In genomic region chr19:40797166-40797962, GRCh38 we compare ENCODE assay signal across 10 cellular contexts. TPM values are rescaled to one million over a fixed set of nuclear protein-coding genes. Genes with fewer than 3 reads are reported as not detected.
DNase-seq lines count a peak whose midpoint lies in the region; ATAC-seq, FAIRE-seq and TF ChIP-seq lines count a peak whose summit lies in the region.
"Had no signal": no experiment of that assay in that cellular context is flagged by ENCODE, and none has a peak within 500 bp of the region (broad histone marks: within the 10 kb centered on the region; RNA-seq: fewer than 3 reads in every experiment).

No MANE protein-coding gene starts in this region.

- TF ChIP-seq CTCF in K562 (IDR thresholded peaks at IDR 0.05 in 2 of 3, conservative IDR thresholded peaks at IDR 0.05 in 1 of 3; ENCODE audit: insufficient read depth in 2 of 3, low read depth in 1 of 3, low read length in 3 of 3): no peak
- no peak for TF ChIP-seq CTCF in upper lobe of right lung (IDR thresholded peaks at IDR 0.05)

- no peaks in the 10 kb centered on the region for H3K27me3 ChIP-seq in K562 (ENCODE audit: control insufficient read depth in 2 of 2, insufficient read depth in 2 of 2, low read length in 2 of 2)
- no peaks in the 10 kb centered on the region for H3K27me3 ChIP-seq in muscle layer of colon (ENCODE audit: control insufficient read depth in 1 of 2, insufficient read depth in 2 of 2, low read length in 2 of 2)
- H3K27me3 ChIP-seq in upper lobe of right lung: no peaks in the 10 kb centered on the region

- H3K36me3 ChIP-seq in K562 (ENCODE audit: control insufficient read depth, insufficient read depth, low read length) (peaks cover 22% of the 10 kb centered on the region; the same call in 2 of the 3 replicates), muscle layer of colon (ENCODE audit: insufficient read depth, low read length) (peaks cover 6% of the 10 kb centered on the region), upper lobe of right lung (peaks cover 19% of the 10 kb centered on the region)

- H3K4me3 ChIP-seq in K562 (no peak overlapping the region), muscle layer of colon (ENCODE audit: low read depth in 1 of 2, low read length in 2 of 2) (peak overlapping the region in 1 of 2 donors; percentile 63), upper lobe of right lung (peak overlapping the region; percentile 56)

- no peaks in the 10 kb centered on the region for H3K9me3 ChIP-seq in K562 (replicated peaks; ENCODE audit: control insufficient read depth, insufficient read depth, low read depth, low read length)
- no peaks in the 10 kb centered on the region for H3K9me3 ChIP-seq in muscle layer of colon (ENCODE audit: low read length)
- H3K9me3 ChIP-seq in upper lobe of right lung: no peaks in the 10 kb centered on the region

- H3K4me3 Mint-ChIP-seq in activated naive CD4-positive, alpha-beta T cell treated with anti-CD3 and anti-CD28 coated beads, Interleukin-2, amount 10 ng/mL, durations not matched to agents 7 days and 5 days: peak overlapping the region; percentile 39

- H3K9me3 Mint-ChIP-seq in activated naive CD4-positive, alpha-beta T cell treated with anti-CD3 and anti-CD28 coated beads, Interleukin-2, amount 10 ng/mL, durations not matched to agents 7 days and 5 days: no peaks in the 10 kb centered on the region

- H3K9me1 ChIP-seq in K562 (ENCODE audit: control insufficient read depth, insufficient read depth, low read length): peaks cover under 1% of the 10 kb centered on the region

- POLR2A ChIA-PET in K562 (lab: Yijun Ruan, JAX): interaction anchor here (1.0 to 1.9 kb wide), 4 partner anchors 10 to 466 kb away, joined by 3 to 15 read pairs (median 12); partner anchors contain the start of genes ACTMAP and RAB4B

- BruUV-seq in K562 (replicated peaks; lab: Mats Ljungman, UMichigan): no TSS peak

- no peak for TF ChIP-seq POLR2A in K562 (conservative IDR thresholded peaks at IDR 0.05)

- H3K36me3 Mint-ChIP-seq in activated naive CD4-positive, alpha-beta T cell treated with anti-CD3 and anti-CD28 coated beads, Interleukin-2, amount 10 ng/mL, durations not matched to agents 7 days and 5 days: peaks cover 39% of the 10 kb centered on the region

- in situ Hi-C loops in K562 (cut with MboI): no loop called here

- H3K27me3 Mint-ChIP-seq in activated naive CD4-positive, alpha-beta T cell treated with anti-CD3 and anti-CD28 coated beads, Interleukin-2, amount 10 ng/mL, durations not matched to agents 7 days and 5 days: no peaks in the 10 kb centered on the region

- no peak for TF ChIP-seq EP300 in K562 (IDR thresholded peaks at IDR 0.05; ENCODE audit: low read length)

- H4K20me1 ChIP-seq in K562 (replicated peaks; ENCODE audit: control insufficient read depth, insufficient read depth, low read length): peaks cover 11% of the 10 kb centered on the region; the same call in 1 of the 2 replicates

- H3K27ac ChIP-seq in K562 (ENCODE audit: extremely low read depth, low read depth, low read length) (peak overlapping the region; percentile 78), muscle layer of colon (ENCODE audit: low read depth, low read length) (peak overlapping the region; percentile 56), upper lobe of right lung (peak overlapping the region; percentile 91)

- H3K4me1 ChIP-seq in K562 (replicated peaks in 1 of 2; ENCODE audit: control insufficient read depth in 2 of 2, insufficient read depth in 2 of 2, low read length in 2 of 2) (peaks cover 33 to 41% of the 10 kb centered on the region in 2 experiments), muscle layer of colon (ENCODE audit: insufficient read depth, low read length) (peaks cover 21% of the 10 kb centered on the region), upper lobe of right lung (peaks cover 40% of the 10 kb centered on the region)

- intact Hi-C loops in K562 (cut with micrococcal nuclease) (no loop called here), upper lobe of right lung (cut with DNase I) (no loop called here)

- ATAC-seq in K562: no peak
- no peak for ATAC-seq in upper lobe of right lung

- CTCF ChIA-PET in activated naive CD4-positive, alpha-beta T cell treated with anti-CD3 and anti-CD28 coated beads, Interleukin-2, amount 10 ng/mL, durations not matched to agents 7 days and 5 days (lab: Charles Lee): interaction anchor here (1.0 to 3.9 kb wide), 3 partner anchors 11 to 45 kb away, joined by 3 to 24 read pairs (median 5); partner anchors contain the start of gene RAB4B
- CTCF ChIA-PET in K562 (lab: Yijun Ruan, JAX; ENCODE audit: low intra/inter-chr PET ratio): no interaction called here

- H3K27ac Mint-ChIP-seq in activated naive CD4-positive, alpha-beta T cell treated with anti-CD3 and anti-CD28 coated beads, Interleukin-2, amount 10 ng/mL, durations not matched to agents 7 days and 5 days: peak overlapping the region; percentile 98

- H3K79me2 ChIP-seq in K562 (ENCODE audit: control insufficient read depth, insufficient read depth, low read length): peaks cover 31% of the 10 kb centered on the region

- H3K4me2 ChIP-seq in K562 (ENCODE audit: insufficient read depth, low read length): peak overlapping the region; percentile 76; the same call in 1 of the 2 replicates

- FAIRE-seq in K562 (lab: Jason Lieb, UNC): peak; percentile 15

- TF ChIP-seq RAD21 in K562 (CRISPR knock-in tag; conservative IDR thresholded peaks at IDR 0.05 in 1 of 2, IDR thresholded peaks at IDR 0.05 in 1 of 2): no peak

- peaks cover 38% of the 10 kb centered on the region for H3K4me1 Mint-ChIP-seq in activated naive CD4-positive, alpha-beta T cell treated with anti-CD3 and anti-CD28 coated beads, Interleukin-2, amount 10 ng/mL, durations not matched to agents 7 days and 5 days

- no peak for DNase-seq in activated naive CD4-positive, alpha-beta T cell treated with anti-CD3 and anti-CD28 coated beads, Interleukin-2, amount 10 ng/mL, durations not matched to agents 7 days and 5 days
- no peak for DNase-seq in activated naive CD4-positive, alpha-beta T cell treated with anti-CD3 and anti-CD28 coated beads, Interleukin-2, amount 50 U/mL, for 16 hours
- DNase-seq in K562 (ENCODE audit: extremely low read depth in 1 of 4, low spot score in 3 of 4) (no peak), upper lobe of right lung (no peak), COLO668 (lab: John Stamatoyannopoulos, UW; ENCODE audit: unreplicated experiment) (no peak), NCI-H748 treated with DMSO at 0.1 percent for 48 hours (lab: John Stamatoyannopoulos, UW) (no peak)
- DNase-seq in activated CD8-positive, alpha-beta memory T cell treated with anti-CD3 and anti-CD28 coated beads, Interleukin-2, amount 50 U/mL, for 4 hours: no peak
- DNase-seq: cortex of kidney had no signal

- H2AFZ ChIP-seq in K562 (ENCODE audit: low read depth, low read length): peak overlapping the region; percentile 88

- peak overlapping the region; percentile 68 to 89; a peak in 3 of 4 replicates for H3K9ac ChIP-seq in K562 (ENCODE audit: insufficient read depth in 1 of 2, low read depth in 2 of 2, low read length in 2 of 2)
- peak overlapping the region; percentile 60 for H3K9ac ChIP-seq in muscle layer of colon (ENCODE audit: low read length)

- 89% methylated on average over 13 of the region's 14 CpGs for WGBS in K562 (ENCODE audit: insufficient coverage, low coverage, missing lambda C conversion rate)

RNA-seq across cellular contexts. Expression of gene EGLN2, which starts 1.6 kb away (rescaled TPM):
- 63.0 and 140 TPM in 2 replicates for total RNA-seq in K562 (2011; cell fraction: chromatin; rRNA removed; ENCODE audit: low replicate concordance)
- 93.6 and 96.2 TPM in 2 replicates for total RNA-seq in K562 (2011; cell fraction: nucleolus; rRNA removed)
- total RNA-seq in K562 (2011; cell fraction: nucleoplasm; rRNA removed): 80.4 and 98.4 TPM in 2 replicates
- total RNA-seq in K562 (2014; rRNA removed): 104 and 120 TPM in 2 replicates
- 51.2 and 71.0 TPM in 2 replicates for total RNA-seq in K562 (2014; rRNA removed; fragmentation: Illumina TruSeq; extraction: Trizol)
- 92.0 and 92.9 TPM in 2 replicates for total RNA-seq in K562 (2015; rRNA removed; fragmentation: Illumina TruSeq; extraction: Trizol)
- total RNA-seq in K562 (2021): 111 and 114 TPM in 2 replicates
- 41.1 and 52.0 TPM in 2 replicates for polyA plus RNA-seq in K562 (2011; rRNA removed)
- polyA plus RNA-seq in K562 (2011; cell fraction: cytosol; rRNA removed): 56.6 and 123 TPM in 2 replicates
- 86.2 and 132 TPM in 2 replicates for polyA plus RNA-seq in K562 (2011; cell fraction: nucleus; rRNA removed)
- 87.1 and 100 TPM in 2 replicates for polyA plus RNA-seq in K562 (2012)
- 65.7 and 78.9 TPM in 2 replicates for polyA plus RNA-seq in K562 (2014; fragmentation: Illumina TruSeq; extraction: Trizol)
- polyA plus RNA-seq in K562 (2014; fragmentation: Nextera tagmentation; extraction: Ambion mirVana): 10 to 100 TPM in 1 of 2 experiments, 1 to 10 TPM in 1; 9.6 to 19.1 TPM
- 81.3 and 92.5 TPM in 2 replicates for polyA plus RNA-seq in K562 (2014; rRNA removed)
- polyA minus RNA-seq in K562 (2011; rRNA and poly(A)+ RNA removed): 18.5 and 29.1 TPM in 2 replicates
- polyA minus RNA-seq in K562 (2011; cell fraction: cytosol; rRNA and poly(A)+ RNA removed): 35.9 and 41.9 TPM in 2 replicates
- polyA minus RNA-seq in K562 (2011; cell fraction: nucleus; rRNA and poly(A)+ RNA removed): 31.8 and 35.2 TPM in 2 replicates
- 173 TPM for total RNA-seq in upper lobe of right lung

RNA-seq across cellular contexts. Expression of gene RAB4B, which starts 19.3 kb away (rescaled TPM):
- total RNA-seq in K562 (2011; cell fraction: chromatin; rRNA removed; ENCODE audit: low replicate concordance): 17.4 and 18.8 TPM in 2 replicates
- 12.3 and 13.6 TPM in 2 replicates for total RNA-seq in K562 (2011; cell fraction: nucleolus; rRNA removed)
- 11.1 and 23.1 TPM in 2 replicates for total RNA-seq in K562 (2011; cell fraction: nucleoplasm; rRNA removed)
- total RNA-seq in K562 (2014; rRNA removed) (11.9 and 14.8 TPM in 2 replicates), K562 (2014; rRNA removed; fragmentation: Illumina TruSeq; extraction: Trizol) (1.9 and 4.2 TPM in 2 replicates), K562 (2015; rRNA removed; fragmentation: Illumina TruSeq; extraction: Trizol) (7.7 and 9.2 TPM in 2 replicates), K562 (2021) (15.4 and 15.6 TPM in 2 replicates), upper lobe of right lung (45.4 TPM)
- polyA plus RNA-seq in K562 (2011; rRNA removed) (11.7 and 14.6 TPM in 2 replicates), K562 (2014; fragmentation: Illumina TruSeq; extraction: Trizol) (9.0 and 14.6 TPM in 2 replicates), K562 (2014; fragmentation: Nextera tagmentation; extraction: Ambion mirVana) (under 1 TPM; 0.28 to 0.92 TPM), K562 (2014; rRNA removed) (20.4 and 20.9 TPM in 2 replicates)
- polyA plus RNA-seq in K562 (2011; cell fraction: cytosol; rRNA removed): 24.7 and 32.5 TPM in 2 replicates
- polyA plus RNA-seq in K562 (2011; cell fraction: nucleus; rRNA removed): 23.7 and 28.9 TPM in 2 replicates
- 15.9 and 29.9 TPM in 2 replicates for polyA plus RNA-seq in K562 (2012)
- 2.0 and 2.6 TPM in 2 replicates for polyA minus RNA-seq in K562 (2011; rRNA and poly(A)+ RNA removed)
- polyA minus RNA-seq in K562 (2011; cell fraction: cytosol; rRNA and poly(A)+ RNA removed): 2.4 and 3.2 TPM in 2 replicates
- polyA minus RNA-seq in K562 (2011; cell fraction: nucleus; rRNA and poly(A)+ RNA removed): 1.8 and 3.1 TPM in 2 replicates

RNA-seq across cellular contexts. Expression of gene MIA, which starts 22.0 kb away (rescaled TPM):
- 2.7 and 4.0 TPM in 2 replicates for total RNA-seq in K562 (2011; cell fraction: chromatin; rRNA removed; ENCODE audit: low replicate concordance)
- total RNA-seq in K562 (2011; cell fraction: nucleolus; rRNA removed): not detected in 2 replicates
- total RNA-seq in K562 (2011; cell fraction: nucleoplasm; rRNA removed): not detected in 2 replicates
- total RNA-seq in K562 (2014; rRNA removed) (not detected in 2 replicates), K562 (2014; rRNA removed; fragmentation: Illumina TruSeq; extraction: Trizol) (not detected in 2 replicates), K562 (2015; rRNA removed; fragmentation: Illumina TruSeq; extraction: Trizol) (not detected in 2 replicates), K562 (2021) (not detected in 2 replicates), upper lobe of right lung (not detected)
- polyA plus RNA-seq in K562 (2011; rRNA removed) (not detected in 2 replicates), K562 (2014; fragmentation: Illumina TruSeq; extraction: Trizol) (not detected in 2 replicates), K562 (2014; fragmentation: Nextera tagmentation; extraction: Ambion mirVana) (not detected), K562 (2014; rRNA removed) (0.21 and 1.1 TPM in 2 replicates)
- polyA plus RNA-seq in K562 (2011; cell fraction: cytosol; rRNA removed): not detected in 2 replicates
- 0.74 TPM in 1 of 2 replicates, not detected in the other for polyA plus RNA-seq in K562 (2011; cell fraction: nucleus; rRNA removed)
- polyA plus RNA-seq in K562 (2012): 0.93 TPM in 1 of 2 replicates, not detected in the other
- not detected in 2 replicates for polyA minus RNA-seq in K562 (2011; rRNA and poly(A)+ RNA removed)
- not detected in 2 replicates for polyA minus RNA-seq in K562 (2011; cell fraction: cytosol; rRNA and poly(A)+ RNA removed)
- polyA minus RNA-seq in K562 (2011; cell fraction: nucleus; rRNA and poly(A)+ RNA removed): not detected in 2 replicates
- total RNA-seq: subcutaneous adipose tissue had no signal

RNA-seq across cellular contexts. Expression of gene SNRPA, which starts 46.4 kb away (rescaled TPM):
- 98.7 and 181 TPM in 2 replicates for total RNA-seq in K562 (2011; cell fraction: chromatin; rRNA removed; ENCODE audit: low replicate concordance)
- total RNA-seq in K562 (2011; cell fraction: nucleolus; rRNA removed): 171 and 186 TPM in 2 replicates
- total RNA-seq in K562 (2011; cell fraction: nucleoplasm; rRNA removed): 154 and 155 TPM in 2 replicates
- total RNA-seq in K562 (2014; rRNA removed): 311 and 436 TPM in 2 replicates
- 83.8 and 106 TPM in 2 replicates for total RNA-seq in K562 (2014; rRNA removed; fragmentation: Illumina TruSeq; extraction: Trizol)
- 130 and 150 TPM in 2 replicates for total RNA-seq in K562 (2015; rRNA removed; fragmentation: Illumina TruSeq; extraction: Trizol)
- 185 and 193 TPM in 2 replicates for total RNA-seq in K562 (2021)
- polyA plus RNA-seq in K562 (2011; rRNA removed): 230 and 371 TPM in 2 replicates
- polyA plus RNA-seq in K562 (2011; cell fraction: cytosol; rRNA removed): 179 and 223 TPM in 2 replicates
- polyA plus RNA-seq in K562 (2011; cell fraction: nucleus; rRNA removed): 665 and 764 TPM in 2 replicates
- polyA plus RNA-seq in K562 (2012): 170 and 298 TPM in 2 replicates
- 205 and 262 TPM in 2 replicates for polyA plus RNA-seq in K562 (2014; fragmentation: Illumina TruSeq; extraction: Trizol)
- polyA plus RNA-seq in K562 (2014; fragmentation: Nextera tagmentation; extraction: Ambion mirVana): 10 to 100 TPM; 16.3 to 24.7 TPM
- 210 and 224 TPM in 2 replicates for polyA plus RNA-seq in K562 (2014; rRNA removed)
- 186 and 256 TPM in 2 replicates for polyA minus RNA-seq in K562 (2011; rRNA and poly(A)+ RNA removed)
- polyA minus RNA-seq in K562 (2011; cell fraction: cytosol; rRNA and poly(A)+ RNA removed): 217 TPM in 2 replicates
- polyA minus RNA-seq in K562 (2011; cell fraction: nucleus; rRNA and poly(A)+ RNA removed): 65.8 and 91.3 TPM in 2 replicates
- 51.7 TPM for total RNA-seq in upper lobe of right lung

RNA-seq across cellular contexts. Expression of gene ACTMAP, which starts 47.1 kb away (rescaled TPM):
- total RNA-seq in K562 (2011; cell fraction: chromatin; rRNA removed; ENCODE audit: low replicate concordance): 17.6 and 35.1 TPM in 2 replicates
- total RNA-seq in K562 (2011; cell fraction: nucleolus; rRNA removed): 16.7 and 18.3 TPM in 2 replicates
- total RNA-seq in K562 (2011; cell fraction: nucleoplasm; rRNA removed): 22.2 and 28.6 TPM in 2 replicates
- total RNA-seq in K562 (2014; rRNA removed) (2.3 and 3.3 TPM in 2 replicates), K562 (2014; rRNA removed; fragmentation: Illumina TruSeq; extraction: Trizol) (1.7 and 2.0 TPM in 2 replicates), K562 (2015; rRNA removed; fragmentation: Illumina TruSeq; extraction: Trizol) (1.7 and 2.9 TPM in 2 replicates), K562 (2021) (14.4 and 16.6 TPM in 2 replicates), upper lobe of right lung (18.5 TPM)
- polyA plus RNA-seq in K562 (2011; rRNA removed) (4.9 and 12.9 TPM in 2 replicates), K562 (2014; fragmentation: Illumina TruSeq; extraction: Trizol) (12.8 and 13.1 TPM in 2 replicates), K562 (2014; fragmentation: Nextera tagmentation; extraction: Ambion mirVana) (1 to 10 TPM; 4.8 to 5.1 TPM), K562 (2014; rRNA removed) (7.5 and 8.5 TPM in 2 replicates)
- 10.8 and 11.7 TPM in 2 replicates for polyA plus RNA-seq in K562 (2011; cell fraction: cytosol; rRNA removed)
- polyA plus RNA-seq in K562 (2011; cell fraction: nucleus; rRNA removed): 28.9 and 39.1 TPM in 2 replicates
- polyA plus RNA-seq in K562 (2012): 14.9 and 28.4 TPM in 2 replicates
- 3.5 and 4.1 TPM in 2 replicates for polyA minus RNA-seq in K562 (2011; rRNA and poly(A)+ RNA removed)
- polyA minus RNA-seq in K562 (2011; cell fraction: cytosol; rRNA and poly(A)+ RNA removed): 12.6 and 20.3 TPM in 2 replicates
- polyA minus RNA-seq in K562 (2011; cell fraction: nucleus; rRNA and poly(A)+ RNA removed): 3.8 and 7.0 TPM in 2 replicates
